In genomic region chr5:1793966-1794895, GRCh38 we compare ENCODE assay signal across 10 cellular contexts. TPM values are rescaled to one million over a fixed set of nuclear protein-coding genes. Genes with fewer than 3 reads are reported as not detected.
A peak's percentile ranks its signal among the peaks of the same experiment; 100 is the strongest.
DNase-seq lines count a peak whose midpoint lies in the region; ATAC-seq and TF ChIP-seq lines count a peak whose summit lies in the region.
"Had no signal": no experiment of that assay in that cellular context is flagged by ENCODE, and none has a peak within 500 bp of the region (broad histone marks: within the 10 kb centered on the region; RNA-seq: fewer than 3 reads in every experiment).

No MANE protein-coding gene starts in this region.

- no peak for DNase-seq in stimulated activated naive CD8-positive, alpha-beta T cell treated with anti-CD3 and anti-CD28 coated beads, Interleukin-15, Interleukin-2, amounts not matched to agents 100 U/mL and 50 U/mL, for 24 hours
- peak; percentile 20 for DNase-seq in fibroblast of the conjunctiva (ENCODE audit: low read depth)
- no peak for DNase-seq in tibial nerve (ENCODE audit: low spot score in 2 of 2)
- DNase-seq in NOMO-1 treated with dmso at 0.1 percent for 144 hours (lab: John Stamatoyannopoulos, UW; ENCODE audit: unreplicated experiment), result no peak
- no peak for DNase-seq in left lobe of liver (ENCODE audit: low spot score)
- DNase-seq in NCI-H1048 (lab: John Stamatoyannopoulos, UW), result no peak
- DNase-seq: kidney; stimulated activated CD4-positive, alpha-beta T cell treated with anti-CD3 and anti-CD28 coated beads, Interleukin-4, amount 100 ng/mL, for 1 hour had no signal

- H3K36me3 Mint-ChIP-seq in stimulated activated naive CD8-positive, alpha-beta T cell treated with anti-CD3 and anti-CD28 coated beads, Interleukin-15, Interleukin-2, amounts not matched to agents 100 ng/mL and 50 ng/mL, for 24 hours (ENCODE audit: low read depth), result peaks cover 29% of the 10 kb centered on the region

- no peaks in the 10 kb centered on the region for H3K9me2 ChIP-seq in SU-DHL-6 (replicated peaks; ENCODE audit: insufficient read depth, low read length)

- no peaks in the 10 kb centered on the region for H3K9me3 ChIP-seq in SU-DHL-6 (ENCODE audit: insufficient read depth, low read length)
- H3K9me3 ChIP-seq in tibial nerve, result no peaks in the 10 kb centered on the region

- H3K4me3 Mint-ChIP-seq in stimulated activated naive CD8-positive, alpha-beta T cell treated with anti-CD3 and anti-CD28 coated beads, Interleukin-15, Interleukin-2, amounts not matched to agents 100 ng/mL and 50 ng/mL, for 24 hours, result peak overlapping the region; percentile 23

- no peak overlapping the region for H2AFZ ChIP-seq in SU-DHL-6 (ENCODE audit: low read depth, low read length, severe bottlenecking)

- H3K9ac ChIP-seq in SU-DHL-6 (ENCODE audit: low read length), result peak overlapping the region; percentile 66

- H3K36me3 ChIP-seq in SU-DHL-6 (ENCODE audit: low read length), result no peaks in the 10 kb centered on the region
- H3K36me3 ChIP-seq in tibial nerve, result peaks cover 0 to 41% (median 0%) of the 10 kb centered on the region in 3 donors

- peaks cover 0 to 35% (median 7%) of the 10 kb centered on the region in 4 donors for H3K4me1 ChIP-seq in tibial nerve

- H3K4me3 ChIP-seq in SU-DHL-6 (ENCODE audit: insufficient read depth, low read length, poor library complexity, severe bottlenecking), result peak overlapping the region; percentile 54
- H3K4me3 ChIP-seq in tibial nerve, result no peak overlapping the region

- H3K27me3 ChIP-seq in SU-DHL-6 (ENCODE audit: low read length) (no peaks in the 10 kb centered on the region), tibial nerve (no peaks in the 10 kb centered on the region)

- H3K4me1 Mint-ChIP-seq in stimulated activated naive CD8-positive, alpha-beta T cell treated with anti-CD3 and anti-CD28 coated beads, Interleukin-15, Interleukin-2, amounts not matched to agents 100 ng/mL and 50 ng/mL, for 24 hours (ENCODE audit: low read depth), result peaks cover 91% of the 10 kb centered on the region

- no peaks in the 10 kb centered on the region for H3K9me3 Mint-ChIP-seq in stimulated activated naive CD8-positive, alpha-beta T cell treated with anti-CD3 and anti-CD28 coated beads, Interleukin-15, Interleukin-2, amounts not matched to agents 100 ng/mL and 50 ng/mL, for 24 hours

- peaks cover 35% of the 10 kb centered on the region for H3F3A ChIP-seq in SU-DHL-6 (ENCODE audit: insufficient read depth)

- ATAC-seq in stimulated activated naive CD8-positive, alpha-beta T cell treated with anti-CD3 and anti-CD28 coated beads, Interleukin-15, Interleukin-2, amounts not matched to agents 100 U/mL and 50 U/mL, for 24 hours, result no peak
- ATAC-seq in left lobe of liver, result no peak

- H3K4me2 ChIP-seq in SU-DHL-6 (ENCODE audit: low read depth, low read length, poor library complexity, severe bottlenecking), result peak overlapping the region; percentile 67

- no peak for TF ChIP-seq POLR2A in tibial nerve (IDR thresholded peaks at IDR 0.05)

- peaks cover 26% of the 10 kb centered on the region for H3K79me2 ChIP-seq in SU-DHL-6 (ENCODE audit: insufficient read depth, low read length)

- H4K20me1 ChIP-seq in SU-DHL-6 (ENCODE audit: low read depth, low read length), result no peaks in the 10 kb centered on the region

- no peak for TF ChIP-seq EP300 in tibial nerve (IDR thresholded peaks at IDR 0.05)

- TF ChIP-seq CTCF in SU-DHL-6 (IDR thresholded peaks at IDR 0.05; ENCODE audit: insufficient read depth, low read length, poor library complexity, severe bottlenecking) (no peak), tibial nerve (IDR thresholded peaks at IDR 0.05) (no peak)

- H3K27me3 Mint-ChIP-seq in stimulated activated naive CD8-positive, alpha-beta T cell treated with anti-CD3 and anti-CD28 coated beads, Interleukin-15, Interleukin-2, amounts not matched to agents 100 ng/mL and 50 ng/mL, for 24 hours, result no peaks in the 10 kb centered on the region

- H3K27ac ChIP-seq in SU-DHL-6 (ENCODE audit: low read depth, low read length) (peak overlapping the region; percentile 92), tibial nerve (no peak overlapping the region)

- WGBS in tibial nerve, 2 donors, result 84 to 88% methylated on average over 33 of the region's 33 CpGs

- peak overlapping the region; percentile 99 for H3K27ac Mint-ChIP-seq in stimulated activated naive CD8-positive, alpha-beta T cell treated with anti-CD3 and anti-CD28 coated beads, Interleukin-15, Interleukin-2, amounts not matched to agents 100 ng/mL and 50 ng/mL, for 24 hours

RNA-seq across cellular contexts. Expression of gene MRPL36, which starts 5.4 kb away (rescaled TPM):
- total RNA-seq in tibial nerve (10 to 100 TPM; 18.2 to 54.0 (median 27.8) TPM), left lobe of liver (31.1 TPM)

RNA-seq across cellular contexts. Expression of gene NDUFS6, which starts 7.0 kb away (rescaled TPM):
- total RNA-seq in tibial nerve, result 10 to 100 TPM; 28.2 to 62.0 (median 40.3) TPM
- total RNA-seq in left lobe of liver, result 27.0 TPM
